29 cellular contexts compared by ENCODE assay signal in the genomic region with DNA sequence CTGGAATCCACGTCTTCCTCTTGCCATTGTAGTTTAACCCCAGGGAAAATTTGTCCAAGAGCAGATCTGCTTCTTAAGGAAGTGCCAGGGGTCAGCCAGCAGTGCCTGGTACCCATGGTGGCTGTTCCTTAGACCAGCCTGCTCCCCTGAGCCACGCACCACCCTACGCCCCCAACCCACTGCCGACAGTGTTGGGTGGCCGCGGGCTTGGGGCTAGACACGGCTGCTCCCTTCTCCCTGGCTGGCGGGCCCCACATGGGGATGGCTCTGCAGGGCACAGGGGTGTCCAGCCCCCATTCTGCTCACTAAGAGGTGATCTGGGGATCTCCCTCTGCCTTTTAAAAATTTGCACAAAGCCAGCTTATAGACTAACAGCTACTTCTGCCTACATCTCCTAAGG.
"Had no signal": no experiment of that assay in that cellular context is flagged by ENCODE, and none has a peak within 500 bp of the region (broad histone marks: within the 10 kb centered on the region; RNA-seq: fewer than 3 reads in every experiment).

No MANE protein-coding gene starts in this region.

- H3K36me3 ChIP-seq: ascending aorta, breast epithelium, cardiac muscle cell, esophagus squamous epithelium, gastroesophageal sphincter had no signal

- H3K4me1 ChIP-seq: ascending aorta had no signal

- H3K27ac ChIP-seq: ascending aorta, breast epithelium, cardiac muscle cell, coronary artery, epithelial cell of prostate had no signal

- DNase-seq: activated CD4-positive, alpha-beta memory T cell treated with anti-CD3 and anti-CD28 coated beads, Interleukin-2, amount 10 ng/mL, durations not matched to agents 7 days and 5 days; activated CD4-positive, alpha-beta T cell treated with anti-CD3 and anti-CD28 coated beads for 36 hours; activated CD4-positive, alpha-beta T cell treated with anti-CD3 and anti-CD28 coated beads, Interleukin-2, amount 10 ng/mL, durations not matched to agents 24 days and 14 days; activated CD4-positive, alpha-beta T cell treated with anti-CD3 and anti-CD28 coated beads, Interleukin-2, amount 50 U/mL, for 4 hours; activated CD4-positive, CD25-positive, alpha-beta regulatory T cell; activated CD4-positive, CD25-positive, alpha-beta regulatory T cell treated with anti-CD3 and anti-CD28 coated beads, Interleukin-2, amount 50 U/mL, for 72 hours; activated CD8-positive, alpha-beta memory T cell treated with anti-CD3 and anti-CD28 coated beads, Interleukin-2, amount 50 U/mL, for 48 hours; activated gamma-delta T cell; activated naive CD4-positive, alpha-beta T cell; activated naive CD4-positive, alpha-beta T cell treated with anti-CD3 and anti-CD28 coated beads, Interleukin-2, amount 10 ng/mL, durations not matched to agents 7 days and 5 days; activated naive CD8-positive, alpha-beta T cell treated with anti-CD3 and anti-CD28 coated beads, Interleukin-2, amount 10 ng/mL, durations not matched to agents 7 days and 5 days; activated T-cell treated with anti-CD3 and anti-CD28 coated beads for 4 hours; activated T-cell treated with anti-CD3 and anti-CD28 coated beads, Interleukin-2, amount 50 U/mL, for 24 hours; activated T-cell treated with anti-CD3 and anti-CD28 coated beads, Interleukin-2, amount 50 U/mL, for 72 hours; central memory CD4-positive, alpha-beta T cell; cerebellar nuclear complex; effector CD8-positive, alpha-beta T cell; esophagus squamous epithelium; foreskin melanocyte; head of caudate nucleus; T-helper 1 cell; T-helper 17 cell; T1000 had no signal

- H3K4me3 ChIP-seq: ascending aorta, breast epithelium, cardiac muscle cell, coronary artery, esophagus squamous epithelium, gastroesophageal sphincter had no signal

- H3K9me3 ChIP-seq: ascending aorta, breast epithelium, esophagus squamous epithelium, gastroesophageal sphincter had no signal

- H3K27me3 ChIP-seq: ascending aorta, breast epithelium, cardiac muscle cell, gastroesophageal sphincter had no signal
